In genomic region chr10:91162050-91162494, GRCh38 we compare ENCODE assay signal across 2 cellular contexts.
TF ChIP-seq lines count a peak whose summit lies in the region.

No MANE protein-coding gene starts in this region.

TF ChIP-seq in SK-N-SH, 30 proteins besides CTCF, POLR2A, EP300 and RAD21 (continued from another document):
- TF ChIP-seq TEAD4 (IDR thresholded peaks at IDR 0.05; ENCODE audit: borderline replicate concordance, insufficient read depth): no peak
- TF ChIP-seq USF1 (IDR thresholded peaks at IDR 0.05; ENCODE audit: borderline replicate concordance, low read depth): no peak
- TF ChIP-seq RFX5 (IDR thresholded peaks at IDR 0.05; ENCODE audit: low read length): no peak
- TF ChIP-seq RXRA (IDR thresholded peaks at IDR 0.05; ENCODE audit: borderline replicate concordance, low read depth): no peak
- no peak for TF ChIP-seq REST (IDR thresholded peaks at IDR 0.05; ENCODE audit: low read depth, low read length)
- TF ChIP-seq POLR2AphosphoS5 (IDR thresholded peaks at IDR 0.05; ENCODE audit: low read depth, low read length): no peak
- TF ChIP-seq FOSL2 (IDR thresholded peaks at IDR 0.05; ENCODE audit: borderline replicate concordance, low read depth): no peak
- no peak for TF ChIP-seq IRF3 (IDR thresholded peaks at IDR 0.05; ENCODE audit: low read depth, low read length)
- TF ChIP-seq SMC3 (IDR thresholded peaks at IDR 0.05; ENCODE audit: low read depth, low read length): no peak
- TF ChIP-seq EZH2phosphoT487 (IDR thresholded peaks at IDR 0.05; ENCODE audit: borderline replicate concordance, low read depth): no peak
- TF ChIP-seq JUND (IDR thresholded peaks at IDR 0.05): no peak
- TF ChIP-seq ELF1 (IDR thresholded peaks at IDR 0.05): no peak
- no peak for TF ChIP-seq SIN3A (IDR thresholded peaks at IDR 0.05; ENCODE audit: borderline replicate concordance, low read depth, low read length)
- TF ChIP-seq FOXJ3 (CRISPR knock-in tag; IDR thresholded peaks at IDR 0.05): no peak
- no peak for TF ChIP-seq TAF1 (IDR thresholded peaks at IDR 0.05; ENCODE audit: borderline replicate concordance, low read depth, low read length)

TF ChIP-seq in H1, 55 proteins besides CTCF, POLR2A, EP300 and RAD21 (continued from another document):
- TF ChIP-seq HDAC2 (IDR thresholded peaks at IDR 0.05; ENCODE audit: borderline replicate concordance in 1 of 2, low read depth in 2 of 2, low read length in 2 of 2) (no peak), KDM4A (IDR thresholded peaks at IDR 0.05; ENCODE audit: low read depth, low read length, severe bottlenecking) (no peak), GABPA (IDR thresholded peaks at IDR 0.05; ENCODE audit: borderline replicate concordance, insufficient read depth, low read length) (no peak), ASH2L (IDR thresholded peaks at IDR 0.05; ENCODE audit: low read length) (no peak), GTF2F1 (IDR thresholded peaks at IDR 0.05; ENCODE audit: borderline replicate concordance, low read depth, low read length) (no peak), MAX (IDR thresholded peaks at IDR 0.05) (no peak), ZNF274 (IDR thresholded peaks at IDR 0.05; ENCODE audit: borderline replicate concordance, extremely low read depth, low read length) (no peak), MAFK (IDR thresholded peaks at IDR 0.05; ENCODE audit: low read depth, low read length) (no peak), TEAD4 (IDR thresholded peaks at IDR 0.05; ENCODE audit: low read depth, low read length) (no peak), SUZ12 (IDR thresholded peaks at IDR 0.05; ENCODE audit: low read length) (no peak), EZH2 (IDR thresholded peaks at IDR 0.05; ENCODE audit: low read depth, low read length, severe bottlenecking) (no peak), TAF1 (IDR thresholded peaks at IDR 0.05; ENCODE audit: low read depth, low read length) (no peak), RBBP5 (IDR thresholded peaks at IDR 0.05; ENCODE audit: borderline replicate concordance, low read depth, low read length) (no peak), JUND (IDR thresholded peaks at IDR 0.05; ENCODE audit: low read length) (no peak)
